10 cellular contexts compared by ENCODE assay signal in the genomic region with DNA sequence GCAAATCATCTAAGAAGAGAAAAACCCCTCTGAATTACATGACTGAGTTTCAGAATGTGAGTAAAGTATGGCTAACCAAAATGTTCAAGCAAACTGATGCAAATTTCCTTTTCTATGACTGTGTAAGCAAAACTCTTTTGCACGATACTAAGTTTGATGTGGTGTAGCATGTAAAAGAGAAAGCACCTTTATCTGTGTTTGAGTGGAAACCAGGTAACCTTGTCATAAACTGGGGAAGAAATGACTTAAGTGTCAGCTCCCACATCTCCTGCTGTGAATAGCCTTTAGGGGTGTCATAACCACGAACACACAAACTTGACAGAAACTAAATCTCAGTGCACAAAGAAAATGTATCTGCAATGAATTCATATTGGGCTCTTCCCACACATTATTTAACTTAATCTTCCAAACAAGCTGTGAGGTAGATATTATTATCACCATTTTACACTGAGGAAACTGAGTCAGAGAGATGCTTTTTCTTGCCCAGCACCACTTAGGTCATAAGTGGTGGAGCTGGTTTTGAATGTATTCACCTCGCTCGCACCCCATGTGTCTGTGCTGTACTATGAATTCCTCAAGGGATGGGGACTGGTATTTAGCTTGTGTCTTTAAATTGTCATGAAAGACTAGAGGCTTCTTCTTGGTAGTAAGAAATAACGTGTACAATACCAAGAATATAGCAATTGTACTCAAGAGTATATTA. TPM values are rescaled to one million over a fixed set of nuclear protein-coding genes. Genes with fewer than 3 reads are reported as not detected.
DNase-seq lines count a peak whose midpoint lies in the region; ATAC-seq lines count a peak whose summit lies in the region.
"Had no signal": no experiment of that assay in that cellular context is flagged by ENCODE, and none has a peak within 500 bp of the region (broad histone marks: within the 10 kb centered on the region; RNA-seq: fewer than 3 reads in every experiment).

No MANE protein-coding gene starts in this region.

- no peak overlapping the region for H3K4me3 Mint-ChIP-seq in central memory CD8-positive, alpha-beta T cell

- intact Hi-C loops in posterior vena cava (cut with DNase I), result no loop called here

- no peak overlapping the region for H3K27ac Mint-ChIP-seq in central memory CD8-positive, alpha-beta T cell (ENCODE audit: low read depth)

- H3K36me3 Mint-ChIP-seq in central memory CD8-positive, alpha-beta T cell (ENCODE audit: insufficient read depth), result no peaks in the 10 kb centered on the region

- peak; percentile 8 for DNase-seq in NK-92 treated with Interleukin-12 subunit alpha and Interleukin-12 subunit beta, amount 100 ng/mL, for 24 hours (lab: John Stamatoyannopoulos, UW)
- DNase-seq in NK-92 (lab: John Stamatoyannopoulos, UW; ENCODE audit: unreplicated experiment) (no peak), posterior vena cava (ENCODE audit: low spot score) (no peak), inferior parietal cortex (ENCODE audit: extremely low spot score) (no peak)
- no peak for DNase-seq in central memory CD8-positive, alpha-beta T cell (ENCODE audit: low spot score in 2 of 2)
- DNase-seq in central memory CD4-positive, alpha-beta T cell, result no peak
- DNase-seq: Caco-2, NCI-H345 had no signal

- no peaks in the 10 kb centered on the region for H3K9me3 Mint-ChIP-seq in central memory CD8-positive, alpha-beta T cell

- ATAC-seq in GM21381 (IDR thresholded peaks at IDR 0.05; ENCODE audit: unreplicated experiment), result peak; percentile 93
- peak; percentile 74 for ATAC-seq in HG03439 (IDR thresholded peaks at IDR 0.05; ENCODE audit: unreplicated experiment)
- ATAC-seq in central memory CD8-positive, alpha-beta T cell (replicated peaks; ENCODE audit: extremely low read depth, poor library complexity, severe bottlenecking), result peak; percentile 91

- no peaks in the 10 kb centered on the region for H3K27me3 Mint-ChIP-seq in central memory CD8-positive, alpha-beta T cell

- peaks cover 10% of the 10 kb centered on the region for H3K4me1 Mint-ChIP-seq in central memory CD8-positive, alpha-beta T cell

RNA-seq across cellular contexts. Expression of gene IL12RB2, which starts 32.9 kb away (rescaled TPM):
- 1 to 10 TPM; 1.1 to 2.8 TPM for total RNA-seq in posterior vena cava
